In the genomic region with DNA sequence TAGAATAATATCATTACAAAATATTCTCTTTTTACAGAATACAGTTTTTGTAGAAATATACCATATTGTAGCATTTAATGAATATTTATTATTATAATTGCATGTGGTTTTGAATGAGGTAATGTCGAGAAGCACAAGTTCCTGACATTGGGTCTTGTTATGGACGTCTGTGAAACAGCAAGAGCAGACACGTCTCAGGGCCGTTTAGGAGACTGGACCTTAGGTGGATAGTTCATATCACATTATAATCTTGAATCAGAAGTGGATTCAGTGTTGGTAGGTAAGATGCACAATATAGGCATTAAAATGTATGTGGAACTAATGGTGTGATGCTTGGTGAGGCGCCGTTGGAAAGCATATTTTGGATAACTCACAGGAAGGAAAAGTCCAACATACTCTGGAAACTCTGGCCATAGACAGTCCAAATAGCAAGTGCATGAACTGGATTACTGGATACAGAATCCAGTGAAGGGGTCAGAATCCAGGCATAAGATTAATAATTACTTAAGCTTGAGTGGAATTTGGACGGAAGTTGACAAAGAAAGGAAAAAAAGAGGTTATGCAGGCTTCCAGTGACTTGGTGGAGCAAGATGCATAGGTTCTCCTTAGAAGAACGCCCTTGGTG, we compare ENCODE assay signal across 23 cellular contexts. TPM values are rescaled to one million over a fixed set of nuclear protein-coding genes. Genes with fewer than 3 reads are reported as not detected.
A peak's percentile ranks its signal among the peaks of the same experiment; 100 is the strongest.
DNase-seq lines count a peak whose midpoint lies in the region; ATAC-seq and TF ChIP-seq lines count a peak whose summit lies in the region.
"Had no signal": no experiment of that assay in that cellular context is flagged by ENCODE, and none has a peak within 500 bp of the region (broad histone marks: within the 10 kb centered on the region; RNA-seq: fewer than 3 reads in every experiment).

No MANE protein-coding gene starts in this region.

- no peaks in the 10 kb centered on the region for H4K20me1 ChIP-seq in PC-3 (ENCODE audit: low read length)

- no peak overlapping the region for H3K27ac Mint-ChIP-seq in mesothelial cell of epicardium
- H3K27ac Mint-ChIP-seq: CD4-positive, alpha-beta memory T cell had no signal

- H3K27me3 Mint-ChIP-seq in mesothelial cell of epicardium (ENCODE audit: low read depth) = peaks cover 39% of the 10 kb centered on the region

- H3K9me3 Mint-ChIP-seq in mesothelial cell of epicardium = peaks cover 8% of the 10 kb centered on the region

- ATAC-seq in PC-3 = no peak
- ATAC-seq: A549, GM12878 had no signal

- H3K4me2 ChIP-seq in PC-3 (ENCODE audit: low read length) = no peak overlapping the region
- H3K4me2 ChIP-seq: A549 had no signal

- no peaks in the 10 kb centered on the region for H3K4me1 Mint-ChIP-seq in mesothelial cell of epicardium
- H3K4me1 Mint-ChIP-seq: CD4-positive, alpha-beta memory T cell had no signal

- DNase-seq in HuH-7.5 (ENCODE audit: low spot score) = peak; percentile 2
- peak; percentile 8 for DNase-seq in left kidney (ENCODE audit: low read depth, low spot score)
- peak; percentile 33 for DNase-seq in renal cortical epithelial cell (ENCODE audit: low read depth)
- DNase-seq in COLO829 (ENCODE audit: low spot score) = no peak
- no peak for DNase-seq in PC-3
- no peak for DNase-seq in mesothelial cell of epicardium (ENCODE audit: low spot score in 2 of 2, unreplicated experiment in 2 of 2)
- no peak for DNase-seq in NCI-H2171 treated with DMSO at 0.1 percent for 48 hours (lab: John Stamatoyannopoulos, UW)
- DNase-seq: 8988T; ACHN; AML-193; C1 segment of cervical spinal cord; CD4-positive, alpha-beta memory T cell; DMS 273 treated with DMSO at 0.1 percent for 48 hours; DMS79; EL; GDM1; GM23248; H7; HCEC 1CT had no signal

- H3K4me3 ChIP-seq in liver (ENCODE audit: low read depth in 1 of 3, low read length in 3 of 3) (no peak overlapping the region), PC-3 (ENCODE audit: low read length) (no peak overlapping the region)
- H3K4me3 ChIP-seq: A549, GM12878, GM23248 had no signal

- H3F3A ChIP-seq in PC-3 (ENCODE audit: low read length, unreplicated experiment) = no peaks in the 10 kb centered on the region

- intact Hi-C loops in PC-3 (cut with micrococcal nuclease) = no loop called here

- no peaks in the 10 kb centered on the region for H3K9me2 ChIP-seq in PC-3 (replicated peaks; ENCODE audit: low read length)

- 32% methylated on average over 8 of the region's 8 CpGs for WGBS in liver

- H3K36me3 ChIP-seq in liver (ENCODE audit: control insufficient read depth in 4 of 4, insufficient read depth in 3 of 4, low read depth in 1 of 4, low read length in 3 of 4) (peaks cover 0 to 17% (median 2%) of the 10 kb centered on the region in 4 donors), PC-3 (ENCODE audit: low read depth, low read length) (no peaks in the 10 kb centered on the region)

- POLR2A ChIA-PET in PC-3 (lab: Charles Lee; ENCODE audit: unreplicated experiment) = no interaction called here

- no peak overlapping the region for H2AFZ ChIP-seq in PC-3 (ENCODE audit: low read length)
- H2AFZ ChIP-seq: GM23248 had no signal

- no peaks in the 10 kb centered on the region for H3K79me2 ChIP-seq in PC-3 (ENCODE audit: low read length)

- H3K9ac ChIP-seq in liver (ENCODE audit: low read depth in 1 of 2, low read length in 2 of 2) (peak overlapping the region in 1 of 2 donors; percentile 49), PC-3 (ENCODE audit: low read length) (no peak overlapping the region)
- H3K9ac ChIP-seq: GM23248 had no signal

- TF ChIP-seq CTCF in liver (IDR thresholded peaks at IDR 0.05; ENCODE audit: low read depth, low read length, missing input control) (no peak), PC-3 (conservative IDR thresholded peaks at IDR 0.05; ENCODE audit: low read depth, low read length) (no peak), mesothelial cell of epicardium (IDR thresholded peaks at IDR 0.05; ENCODE audit: unreplicated experiment) (no peak)

- H3K4me1 ChIP-seq in liver (ENCODE audit: control insufficient read depth in 4 of 4, insufficient read depth in 4 of 4, low read length in 3 of 4) = peaks cover 6 to 40% (median 23%) of the 10 kb centered on the region in 4 donors
- H3K4me1 ChIP-seq in PC-3 (ENCODE audit: insufficient read depth, low read length) = no peaks in the 10 kb centered on the region
- H3K4me1 ChIP-seq: A549 had no signal

- CTCF ChIA-PET in PC-3 (lab: Charles Lee) = no interaction called here

- H3K27ac ChIP-seq in liver (ENCODE audit: low read depth in 1 of 2, low read length in 2 of 2) (peak overlapping the region; percentile 57 to 62), PC-3 (ENCODE audit: low read length) (no peak overlapping the region)
- H3K27ac ChIP-seq: A549, GM23248 had no signal

- H3K9me3 ChIP-seq in liver (ENCODE audit: control insufficient read depth in 4 of 4, low read length in 3 of 4) = no peaks in the 10 kb centered on the region
- H3K9me3 ChIP-seq in PC-3 (ENCODE audit: low read length) = no peaks in the 10 kb centered on the region
- H3K9me3 ChIP-seq: A549 had no signal

- TF ChIP-seq RAD21 in liver (IDR thresholded peaks at IDR 0.05) = peak; percentile 58 to 60

- no TSS peak for BruUV-seq in PC-3 (replicated peaks; lab: Mats Ljungman, UMichigan)

- no peak overlapping the region for H3K4me3 Mint-ChIP-seq in mesothelial cell of epicardium
- H3K4me3 Mint-ChIP-seq: CD4-positive, alpha-beta memory T cell had no signal

- H3K27me3 ChIP-seq in liver (ENCODE audit: control insufficient read depth in 4 of 4, insufficient read depth in 4 of 4, low read length in 3 of 4) (no peaks in the 10 kb centered on the region), PC-3 (ENCODE audit: low read length) (peaks cover 47% of the 10 kb centered on the region)

- H3K36me3 Mint-ChIP-seq in mesothelial cell of epicardium = no peaks in the 10 kb centered on the region
- H3K36me3 Mint-ChIP-seq: CD4-positive, alpha-beta memory T cell had no signal

TF ChIP-seq in liver, 16 proteins besides CTCF, POLR2A, EP300 and RAD21 (continues in another document):
- peak; percentile 98 to 99 for TF ChIP-seq HNF4A (conservative IDR thresholded peaks at IDR 0.05)
- no peak for TF ChIP-seq FOXA2 (IDR thresholded peaks at IDR 0.05)
- TF ChIP-seq, protein P1, sequence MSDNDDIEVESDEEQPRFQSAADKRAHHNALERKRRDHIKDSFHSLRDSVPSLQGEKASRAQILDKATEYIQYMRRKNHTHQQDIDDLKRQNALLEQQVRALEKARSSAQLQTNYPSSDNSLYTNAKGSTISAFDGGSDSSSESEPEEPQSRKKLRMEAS (IDR thresholded peaks at IDR 0.05) = peak; percentile 47
- TF ChIP-seq, protein P2, sequence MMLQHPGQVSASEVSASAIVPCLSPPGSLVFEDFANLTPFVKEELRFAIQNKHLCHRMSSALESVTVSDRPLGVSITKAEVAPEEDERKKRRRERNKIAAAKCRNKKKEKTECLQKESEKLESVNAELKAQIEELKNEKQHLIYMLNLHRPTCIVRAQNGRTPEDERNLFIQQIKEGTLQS (IDR thresholded peaks at IDR 0.05) = no peak
- TF ChIP-seq NR2F2 (IDR thresholded peaks at IDR 0.05) = no peak
- peak; percentile 75 for TF ChIP-seq TAF1 (conservative IDR thresholded peaks at IDR 0.05)
- TF ChIP-seq, protein P3, sequence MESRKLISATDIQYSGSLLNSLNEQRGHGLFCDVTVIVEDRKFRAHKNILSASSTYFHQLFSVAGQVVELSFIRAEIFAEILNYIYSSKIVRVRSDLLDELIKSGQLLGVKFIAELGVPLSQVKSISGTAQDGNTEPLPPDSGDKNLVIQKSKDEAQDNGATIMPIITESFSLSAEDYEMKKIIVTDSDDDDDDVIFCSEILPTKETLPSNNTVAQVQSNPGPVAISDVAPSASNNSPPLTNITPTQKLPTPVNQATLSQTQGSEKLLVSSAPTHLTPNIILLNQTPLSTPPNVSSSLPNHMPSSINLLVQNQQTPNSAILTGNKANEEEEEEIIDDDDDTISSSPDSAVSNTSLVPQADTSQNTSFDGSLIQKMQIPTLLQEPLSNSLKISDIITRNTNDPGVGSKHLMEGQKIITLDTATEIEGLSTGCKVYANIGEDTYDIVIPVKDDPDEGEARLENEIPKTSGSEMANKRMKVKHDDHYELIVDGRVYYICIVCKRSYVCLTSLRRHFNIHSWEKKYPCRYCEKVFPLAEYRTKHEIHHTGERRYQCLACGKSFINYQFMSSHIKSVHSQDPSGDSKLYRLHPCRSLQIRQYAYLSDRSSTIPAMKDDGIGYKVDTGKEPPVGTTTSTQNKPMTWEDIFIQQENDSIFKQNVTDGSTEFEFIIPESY (IDR thresholded peaks at IDR 0.05) = peak; percentile 72
- TF ChIP-seq EGR1 (IDR thresholded peaks at IDR 0.05; ENCODE audit: low read depth in 2 of 2) = peak in 1 of 2 donors; percentile 24
- TF ChIP-seq FOXA1 (IDR thresholded peaks at IDR 0.05) = peak; percentile 49
- TF ChIP-seq JUND (IDR thresholded peaks at IDR 0.05) = peak; percentile 81 to 85
- TF ChIP-seq RXRA (IDR thresholded peaks at IDR 0.05) = peak; percentile 88 to 92
- TF ChIP-seq HNF4G (IDR thresholded peaks at IDR 0.05) = peak; percentile 90
- TF ChIP-seq, protein P4, sequence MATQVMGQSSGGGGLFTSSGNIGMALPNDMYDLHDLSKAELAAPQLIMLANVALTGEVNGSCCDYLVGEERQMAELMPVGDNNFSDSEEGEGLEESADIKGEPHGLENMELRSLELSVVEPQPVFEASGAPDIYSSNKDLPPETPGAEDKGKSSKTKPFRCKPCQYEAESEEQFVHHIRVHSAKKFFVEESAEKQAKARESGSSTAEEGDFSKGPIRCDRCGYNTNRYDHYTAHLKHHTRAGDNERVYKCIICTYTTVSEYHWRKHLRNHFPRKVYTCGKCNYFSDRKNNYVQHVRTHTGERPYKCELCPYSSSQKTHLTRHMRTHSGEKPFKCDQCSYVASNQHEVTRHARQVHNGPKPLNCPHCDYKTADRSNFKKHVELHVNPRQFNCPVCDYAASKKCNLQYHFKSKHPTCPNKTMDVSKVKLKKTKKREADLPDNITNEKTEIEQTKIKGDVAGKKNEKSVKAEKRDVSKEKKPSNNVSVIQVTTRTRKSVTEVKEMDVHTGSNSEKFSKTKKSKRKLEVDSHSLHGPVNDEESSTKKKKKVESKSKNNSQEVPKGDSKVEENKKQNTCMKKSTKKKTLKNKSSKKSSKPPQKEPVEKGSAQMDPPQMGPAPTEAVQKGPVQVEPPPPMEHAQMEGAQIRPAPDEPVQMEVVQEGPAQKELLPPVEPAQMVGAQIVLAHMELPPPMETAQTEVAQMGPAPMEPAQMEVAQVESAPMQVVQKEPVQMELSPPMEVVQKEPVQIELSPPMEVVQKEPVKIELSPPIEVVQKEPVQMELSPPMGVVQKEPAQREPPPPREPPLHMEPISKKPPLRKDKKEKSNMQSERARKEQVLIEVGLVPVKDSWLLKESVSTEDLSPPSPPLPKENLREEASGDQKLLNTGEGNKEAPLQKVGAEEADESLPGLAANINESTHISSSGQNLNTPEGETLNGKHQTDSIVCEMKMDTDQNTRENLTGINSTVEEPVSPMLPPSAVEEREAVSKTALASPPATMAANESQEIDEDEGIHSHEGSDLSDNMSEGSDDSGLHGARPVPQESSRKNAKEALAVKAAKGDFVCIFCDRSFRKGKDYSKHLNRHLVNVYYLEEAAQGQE (IDR thresholded peaks at IDR 0.05) = peak; percentile 90

RNA-seq across cellular contexts. Expression of a gene that starts 17.2 kb away (rescaled TPM):
- total RNA-seq in liver = 10 to 100 TPM; 11.4 to 72.2 TPM
- 10 to 100 TPM in 1 of 2 donors, 1 to 10 TPM in 1; 9.3 to 16.5 TPM for polyA plus RNA-seq in liver
- total RNA-seq in renal cortical epithelial cell = 0.17 TPM in 1 of 2 replicates, not detected in the other
- 0.22 and 0.92 TPM in 2 replicates for total RNA-seq in PC-3 (2014; rRNA removed)
- 2.6 to 4.5 TPM (median 3.3 TPM) in 3 replicates for total RNA-seq in mesothelial cell of epicardium
- total RNA-seq: CD4-positive, alpha-beta memory T cell; H1; H7 had no signal
- polyA plus RNA-seq: CD4-positive, alpha-beta memory T cell; H1 had no signal

Comparison
In these comparisons a context has a peak if more than half of its experiments do, and no peak if none do; other contexts are left out.
1. DNase-seq: peak in HuH-7.5 (single experiment), left kidney (single experiment) and renal cortical epithelial cell (single experiment); none in COLO829 (single experiment), PC-3 (single experiment), mesothelial cell of epicardium (0 of 2) and NCI-H2171 treated with DMSO at 0.1 percent for 48 hours (single experiment).